21 cellular contexts compared by ENCODE assay signal in genomic region chr7:45617166-45617565, GRCh38.
"Had no signal": no experiment of that assay in that cellular context is flagged by ENCODE, and none has a peak within 500 bp of the region (broad histone marks: within the 10 kb centered on the region; RNA-seq: fewer than 3 reads in every experiment).

No MANE protein-coding gene starts in this region.

- H3K9me3 ChIP-seq: colonic mucosa had no signal

- H3K27ac ChIP-seq: body of pancreas, colonic mucosa, esophagus squamous epithelium, transverse colon had no signal

- DNase-seq: activated CD4-positive, alpha-beta T cell treated with anti-CD3 and anti-CD28 coated beads, Interleukin-2, amount 10 ng/mL, durations not matched to agents 24 days and 14 days; activated CD4-positive, CD25-positive, alpha-beta regulatory T cell; activated CD8-positive, alpha-beta memory T cell treated with anti-CD3 and anti-CD28 coated beads, Interleukin-2, amount 50 U/mL, for 48 hours; activated gamma-delta T cell treated with Interleukin-2 at 50 U/mL for 16 hours; activated T-cell treated with anti-CD3 and anti-CD28 coated beads, Interleukin-2, amount 50 U/mL, for 72 hours; amniotic stem cell; body of pancreas; caudate nucleus; colonic mucosa; esophagus squamous epithelium; foreskin fibroblast; glutamatergic neuron; hypothalamus; naive B cell; stimulated activated CD4-positive, alpha-beta T cell treated with anti-CD3 and anti-CD28 coated beads, Interleukin-2, amount 100 ng/mL, for 48 hours; SW 1271; transverse colon had no signal

- H3K27me3 ChIP-seq: body of pancreas, colonic mucosa, esophagus squamous epithelium, transverse colon had no signal

- H3K4me3 ChIP-seq: body of pancreas, colonic mucosa, esophagus squamous epithelium, transverse colon had no signal

- ATAC-seq: activated T-cell treated with anti-CD3 and anti-CD28 coated beads, Interleukin-2, amount 50 U/mL, for 72 hours; body of pancreas; stimulated activated memory B cell treated with anti-CD40 and anti-IgM and Interleukin-4, amounts not matched to agents 10 μg/mL and 1 μg/mL and 100 μg/mL, for 72 hours had no signal

- FAIRE-seq: endothelial cell of umbilical vein, islet of Langerhans, TTC549 had no signal

- H3K36me3 ChIP-seq: colonic mucosa, esophagus squamous epithelium, transverse colon had no signal

- H3K4me1 ChIP-seq: body of pancreas, colonic mucosa, esophagus squamous epithelium, transverse colon had no signal
